Comparison of ENCODE assay signal across 23 cellular contexts in genomic region chr5:58404734-58405133, GRCh38.
"Had no signal": no experiment of that assay in that cellular context is flagged by ENCODE, and none has a peak within 500 bp of the region (broad histone marks: within the 10 kb centered on the region; RNA-seq: fewer than 3 reads in every experiment).

No MANE protein-coding gene starts in this region.

- H3K27me3 ChIP-seq: ascending aorta, body of pancreas, cardiac muscle cell, Peyer's patch had no signal

- H3K9me3 Mint-ChIP-seq: activated B cell treated with CpG ODN at 0.5 μM for 24 hours; activated CD4-positive, alpha-beta memory T cell treated with anti-CD3 and anti-CD28 coated beads, Interleukin-2, amount 10 ng/mL, durations not matched to agents 7 days and 5 days; activated naive CD4-positive, alpha-beta T cell treated with anti-CD3 and anti-CD28 coated beads, Interleukin-2, amount 50 U/mL, for 72 hours; activated naive CD8-positive, alpha-beta T cell treated with anti-CD3 and anti-CD28 coated beads, Interleukin-2, amount 50 U/mL, for 24 hours; T-helper 1 cell treated with Interleukin-12 subunit alpha and Interleukin-12 subunit beta and Interleukin-4 antibody, amounts not matched to agents 30 μg/mL and 1 μg/mL, for 36 hours had no signal

- H3K27ac Mint-ChIP-seq: activated B cell treated with CpG ODN at 0.5 μM for 24 hours; activated CD4-positive, alpha-beta memory T cell treated with anti-CD3 and anti-CD28 coated beads, Interleukin-2, amount 10 ng/mL, durations not matched to agents 7 days and 5 days; activated naive CD4-positive, alpha-beta T cell treated with anti-CD3 and anti-CD28 coated beads, Interleukin-2, amount 50 U/mL, for 72 hours; activated naive CD8-positive, alpha-beta T cell treated with anti-CD3 and anti-CD28 coated beads, Interleukin-2, amount 50 U/mL, for 24 hours; T-helper 1 cell treated with Interleukin-12 subunit alpha and Interleukin-12 subunit beta and Interleukin-4 antibody, amounts not matched to agents 30 μg/mL and 1 μg/mL, for 36 hours had no signal

- H3K36me3 Mint-ChIP-seq: activated naive CD4-positive, alpha-beta T cell treated with anti-CD3 and anti-CD28 coated beads, Interleukin-2, amount 50 U/mL, for 72 hours had no signal

- H3K36me3 ChIP-seq: ascending aorta, cardiac muscle cell, Peyer's patch had no signal

- H3K4me1 ChIP-seq: body of pancreas, Peyer's patch had no signal

- ATAC-seq: activated naive CD4-positive, alpha-beta T cell treated with anti-CD3 and anti-CD28 coated beads, Interleukin-2, amount 50 U/mL, for 72 hours; activated naive CD8-positive, alpha-beta T cell treated with anti-CD3 and anti-CD28 coated beads, Interleukin-2, amount 50 U/mL, for 24 hours; body of pancreas; K562 had no signal

- H3K4me3 ChIP-seq: ascending aorta, body of pancreas, cardiac muscle cell, K562, Peyer's patch had no signal

- DNase-seq: activated B cell treated with CpG ODN at 0.5 μM for 24 hours; activated CD4-positive, alpha-beta memory T cell treated with anti-CD3 and anti-CD28 coated beads, Interleukin-2, amount 10 ng/mL, durations not matched to agents 7 days and 5 days; activated CD4-positive, alpha-beta T cell treated with anti-CD3 and anti-CD28 coated beads for 1 hour; activated CD4-positive, alpha-beta T cell treated with anti-CD3 and anti-CD28 coated beads, Interleukin-2, amount 50 U/mL, for 1 hour; activated effector memory CD4-positive, alpha-beta T cell treated with anti-CD3 and anti-CD28 coated beads, Interleukin-2, amount 50 U/mL, for 16 hours; activated naive CD4-positive, alpha-beta T cell treated with Interleukin-2 at 50 U/mL for 16 hours; activated naive CD8-positive, alpha-beta T cell treated with anti-CD3 and anti-CD28 coated beads, Interleukin-2, amount 50 U/mL, for 24 hours; amniotic stem cell; body of pancreas; Karpas-422; NCI-H1105 treated with DMSO at 0.1 percent for 48 hours; NCI-H1436 treated with DMSO at 0.1 percent for 48 hours; NCI-H187; NCI-H2081; NCI-H510A treated with DMSO at 0.1 percent for 48 hours; Peyer's patch; SHP77 treated with DMSO at 0.1 percent for 48 hours had no signal

- H3K4me3 Mint-ChIP-seq: activated B cell treated with CpG ODN at 0.5 μM for 24 hours; activated CD4-positive, alpha-beta memory T cell treated with anti-CD3 and anti-CD28 coated beads, Interleukin-2, amount 10 ng/mL, durations not matched to agents 7 days and 5 days; activated naive CD8-positive, alpha-beta T cell treated with anti-CD3 and anti-CD28 coated beads, Interleukin-2, amount 50 U/mL, for 24 hours; T-helper 1 cell treated with Interleukin-12 subunit alpha and Interleukin-12 subunit beta and Interleukin-4 antibody, amounts not matched to agents 30 μg/mL and 1 μg/mL, for 36 hours had no signal

- H3K9me3 ChIP-seq: ascending aorta, body of pancreas, Peyer's patch had no signal

- H3K27ac ChIP-seq: ascending aorta, body of pancreas, cardiac muscle cell, Peyer's patch, RWPE1 had no signal

- H3K4me1 Mint-ChIP-seq: activated B cell treated with CpG ODN at 0.5 μM for 24 hours; activated CD4-positive, alpha-beta memory T cell treated with anti-CD3 and anti-CD28 coated beads, Interleukin-2, amount 10 ng/mL, durations not matched to agents 7 days and 5 days; activated naive CD8-positive, alpha-beta T cell treated with anti-CD3 and anti-CD28 coated beads, Interleukin-2, amount 50 U/mL, for 24 hours had no signal
